In the genomic region with DNA sequence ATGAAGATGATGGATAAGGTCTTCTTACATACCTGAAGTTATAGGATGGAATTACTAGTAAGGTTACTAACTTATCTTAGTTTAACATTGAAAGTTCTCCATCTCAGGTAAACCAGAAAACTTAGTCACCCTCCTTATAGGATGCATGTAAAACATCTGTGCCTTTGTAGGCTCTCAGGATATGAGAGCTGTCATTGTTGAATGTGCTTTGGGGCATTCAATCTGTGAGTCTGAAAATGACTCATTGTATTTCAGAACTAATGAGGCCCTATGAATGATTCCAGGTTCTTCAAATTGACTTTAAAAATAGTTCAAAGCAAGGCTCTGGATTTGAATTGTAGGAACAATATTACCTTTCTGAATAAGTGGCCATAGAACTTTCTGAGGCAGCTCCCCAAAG, we compare ENCODE assay signal across 20 cellular contexts.
DNase-seq lines count a peak whose midpoint lies in the region; ATAC-seq and TF ChIP-seq lines count a peak whose summit lies in the region.
"Had no signal": no experiment of that assay in that cellular context is flagged by ENCODE, and none has a peak within 500 bp of the region (broad histone marks: within the 10 kb centered on the region; RNA-seq: fewer than 3 reads in every experiment).

No MANE protein-coding gene starts in this region.

- H3K36me3 Mint-ChIP-seq in endodermal cell (ENCODE audit: low read depth) = no peaks in the 10 kb centered on the region
- H3K36me3 Mint-ChIP-seq: activated CD4-positive, alpha-beta memory T cell treated with anti-CD3 and anti-CD28 coated beads for 36 hours had no signal

- DNase-seq in Daoy (ENCODE audit: low read depth) = peak; percentile 4
- DNase-seq in epithelial cell of esophagus (ENCODE audit: low read depth) = peak; percentile 73
- no peak for DNase-seq in NCI-H2081 treated with DMSO at 0.1 percent for 48 hours (lab: John Stamatoyannopoulos, UW)
- no peak for DNase-seq in 8988T
- no peak for DNase-seq in adrenal gland
- no peak for DNase-seq in endodermal cell
- DNase-seq: activated CD4-positive, alpha-beta memory T cell treated with anti-CD3 and anti-CD28 coated beads for 36 hours; activated gamma-delta T cell; Calu3; HCEC 1CT; NCI-H1092; NCI-H510A; NK-92 treated with Interleukin-12 subunit alpha and Interleukin-12 subunit beta, amount 100 ng/mL, for 24 hours; stimulated activated CD4-positive, alpha-beta T cell treated with anti-CD3 and anti-CD28 coated beads, Interleukin-4, amount 100 ng/mL, for 24 hours had no signal

- H3K4me1 ChIP-seq in adrenal gland (replicated peaks in 1 of 2) = no peaks in the 10 kb centered on the region
- no peaks in the 10 kb centered on the region for H3K4me1 ChIP-seq in endodermal cell (ENCODE audit: control insufficient read depth, insufficient read depth, low read length)
- H3K4me1 ChIP-seq: A549; BLaER1 treated with 17β-estradiol and CSF1 and Interleukin-3, amounts not matched to agents 10 nM and 100 nM had no signal

- peak; percentile 65 for ATAC-seq in GM21360 (IDR thresholded peaks at IDR 0.05; ENCODE audit: unreplicated experiment)
- ATAC-seq in HG03342 (IDR thresholded peaks at IDR 0.05; ENCODE audit: unreplicated experiment) = peak; percentile 89
- ATAC-seq: A549 had no signal

- H3K9me3 ChIP-seq in adrenal gland (replicated peaks in 1 of 3) (no peaks in the 10 kb centered on the region), endodermal cell (ENCODE audit: control insufficient read depth, low read length) (no peaks in the 10 kb centered on the region)
- H3K9me3 ChIP-seq: A549; BLaER1 treated with 17β-estradiol and CSF1 and Interleukin-3, amounts not matched to agents 10 nM and 100 nM had no signal

- no peaks in the 10 kb centered on the region for H3K36me3 ChIP-seq in adrenal gland (replicated peaks in 1 of 2)
- no peaks in the 10 kb centered on the region for H3K36me3 ChIP-seq in endodermal cell (ENCODE audit: control insufficient read depth, insufficient read depth, low read length)
- H3K36me3 ChIP-seq: BLaER1 treated with 17β-estradiol and CSF1 and Interleukin-3, amounts not matched to agents 10 nM and 100 nM had no signal

- H3K27me3 Mint-ChIP-seq in endodermal cell (ENCODE audit: insufficient read depth) = no peaks in the 10 kb centered on the region

- no peak overlapping the region for H3K4me3 Mint-ChIP-seq in endodermal cell
- H3K4me3 Mint-ChIP-seq: activated CD4-positive, alpha-beta memory T cell treated with anti-CD3 and anti-CD28 coated beads for 36 hours; dendritic cell treated with granulocyte-macrophage colony-stimulating factor and Interleukin-4, amounts not matched to agents 40 ng/mL and 50 ng/mL, for 4 days had no signal

- H3K4me3 ChIP-seq in epithelial cell of esophagus (ENCODE audit: low read length) (no peak overlapping the region), adrenal gland (no peak overlapping the region), endodermal cell (ENCODE audit: low read length) (no peak overlapping the region)
- H3K4me3 ChIP-seq: A549; BLaER1 treated with 17β-estradiol and CSF1 and Interleukin-3, amounts not matched to agents 10 nM and 100 nM; SK-N-MC had no signal

- H3K27ac ChIP-seq in adrenal gland = no peak overlapping the region
- H3K27ac ChIP-seq in endodermal cell (ENCODE audit: low read depth, low read length) = no peak overlapping the region
- H3K27ac ChIP-seq: A549; BLaER1 treated with 17β-estradiol and CSF1 and Interleukin-3, amounts not matched to agents 10 nM and 100 nM; SK-N-MC had no signal

- no peaks in the 10 kb centered on the region for H3K9me3 Mint-ChIP-seq in endodermal cell
- H3K9me3 Mint-ChIP-seq: activated CD4-positive, alpha-beta memory T cell treated with anti-CD3 and anti-CD28 coated beads for 36 hours; dendritic cell treated with granulocyte-macrophage colony-stimulating factor and Interleukin-4, amounts not matched to agents 40 ng/mL and 50 ng/mL, for 4 days had no signal

- no peaks in the 10 kb centered on the region for H3K4me1 Mint-ChIP-seq in endodermal cell

- H3K27ac Mint-ChIP-seq in endodermal cell = no peak overlapping the region
- H3K27ac Mint-ChIP-seq: activated CD4-positive, alpha-beta memory T cell treated with anti-CD3 and anti-CD28 coated beads for 36 hours; dendritic cell treated with granulocyte-macrophage colony-stimulating factor and Interleukin-4, amounts not matched to agents 40 ng/mL and 50 ng/mL, for 4 days had no signal

- H3K27me3 ChIP-seq in adrenal gland = no peaks in the 10 kb centered on the region
- no peaks in the 10 kb centered on the region for H3K27me3 ChIP-seq in endodermal cell (ENCODE audit: control insufficient read depth, insufficient read depth, low read length, poor library complexity, severe bottlenecking)
- H3K27me3 ChIP-seq: BLaER1 treated with 17β-estradiol and CSF1 and Interleukin-3, amounts not matched to agents 10 nM and 100 nM had no signal

- intact Hi-C loops in adrenal gland (cut with DNase I) = no loop called here

- TF ChIP-seq POLR2A in adrenal gland (IDR thresholded peaks at IDR 0.05) = no peak

- TF ChIP-seq CTCF in epithelial cell of esophagus (IDR thresholded peaks at IDR 0.05; ENCODE audit: insufficient read depth, low read depth, low read length, missing control alignments) (no peak), adrenal gland (IDR thresholded peaks at IDR 0.05) (no peak), endodermal cell (conservative IDR thresholded peaks at IDR 0.05) (no peak)

- no peak overlapping the region for H3K9ac ChIP-seq in endodermal cell (ENCODE audit: extremely low read depth, low read length, poor library complexity, severe bottlenecking)
- H3K9ac ChIP-seq: BLaER1 treated with 17β-estradiol and CSF1 and Interleukin-3, amounts not matched to agents 10 nM and 100 nM had no signal

Comparison
In these comparisons a context has a peak if more than half of its experiments do, and no peak if none do; other contexts are left out.
1. DNase-seq: peak in Daoy (single experiment) and epithelial cell of esophagus (single experiment); none in NCI-H2081 treated with DMSO at 0.1 percent for 48 hours (single experiment), 8988T (single experiment), adrenal gland (0 of 7) and endodermal cell (single experiment).